12 cellular contexts compared by ENCODE assay signal in genomic region chr2:26740890-26741302, GRCh38.
DNase-seq lines count a peak whose midpoint lies in the region; ATAC-seq lines count a peak whose summit lies in the region.
"Had no signal": no experiment of that assay in that cellular context is flagged by ENCODE, and none has a peak within 500 bp of the region (broad histone marks: within the 10 kb centered on the region; RNA-seq: fewer than 3 reads in every experiment).

No MANE protein-coding gene starts in this region.

- no peaks in the 10 kb centered on the region for H3K36me3 Mint-ChIP-seq in effector memory CD8-positive, alpha-beta T cell (ENCODE audit: insufficient read depth)
- H3K36me3 Mint-ChIP-seq in stimulated activated memory B cell treated with anti-CD40 and anti-IgM and Interleukin-4, amounts not matched to agents 10 μg/mL and 1 μg/mL and 100 μg/mL, for 72 hours: no peaks in the 10 kb centered on the region
- H3K36me3 Mint-ChIP-seq: CD14-positive monocyte had no signal

- no peaks in the 10 kb centered on the region for H3K9me3 Mint-ChIP-seq in effector memory CD8-positive, alpha-beta T cell
- no peaks in the 10 kb centered on the region for H3K9me3 Mint-ChIP-seq in stimulated activated memory B cell treated with anti-CD40 and anti-IgM and Interleukin-4, amounts not matched to agents 10 μg/mL and 1 μg/mL and 100 μg/mL, for 72 hours
- H3K9me3 Mint-ChIP-seq: activated T-helper 1 cell treated with anti-CD3 and anti-CD28 coated beads, Interleukin-12 subunit alpha, Interleukin-12 subunit beta, Interleukin-2, Interleukin-4 antibody, amounts not matched to agents 30 ng/mL and 10 ng/mL and 1 ng/mL, durations not matched to agents 14 hours and 24 hours and 36 hours had no signal

- H3K4me3 Mint-ChIP-seq in effector memory CD8-positive, alpha-beta T cell: peak overlapping the region in 1 of 2 donors; percentile 39
- H3K4me3 Mint-ChIP-seq in stimulated activated memory B cell treated with anti-CD40 and anti-IgM and Interleukin-4, amounts not matched to agents 10 μg/mL and 1 μg/mL and 100 μg/mL, for 72 hours: no peak overlapping the region
- H3K4me3 Mint-ChIP-seq: activated T-helper 1 cell treated with anti-CD3 and anti-CD28 coated beads, Interleukin-12 subunit alpha, Interleukin-12 subunit beta, Interleukin-2, Interleukin-4 antibody, amounts not matched to agents 30 ng/mL and 10 ng/mL and 1 ng/mL, durations not matched to agents 14 hours and 24 hours and 36 hours had no signal

- peak; percentile 7 for DNase-seq in activated gamma-delta T cell treated with anti-CD3 and anti-CD28 coated beads, Interleukin-2, amount 50 U/mL, for 16 hours (ENCODE audit: low read depth)
- no peak for DNase-seq in activated gamma-delta T cell (lab: John Stamatoyannopoulos, UW)
- peak; percentile 64 for DNase-seq in NCI-H1694 treated with DMSO at 0.1 percent for 48 hours (lab: John Stamatoyannopoulos, UW)
- peak in 1 of 3 experiments; percentile 18 for DNase-seq in effector memory CD8-positive, alpha-beta T cell
- no peak for DNase-seq in NCI-H146 (lab: John Stamatoyannopoulos, UW)
- DNase-seq in NOMO-1 treated with DMSO at 0.1 percent for 48 hours (lab: John Stamatoyannopoulos, UW; ENCODE audit: unreplicated experiment): no peak
- DNase-seq: dermis blood vessel endothelial cell, right cardiac atrium had no signal

- H3K27ac Mint-ChIP-seq in effector memory CD8-positive, alpha-beta T cell: peak overlapping the region in 1 of 2 donors; percentile 79
- H3K27ac Mint-ChIP-seq in stimulated activated memory B cell treated with anti-CD40 and anti-IgM and Interleukin-4, amounts not matched to agents 10 μg/mL and 1 μg/mL and 100 μg/mL, for 72 hours: peak overlapping the region; percentile 6
- H3K27ac Mint-ChIP-seq: activated T-helper 1 cell treated with anti-CD3 and anti-CD28 coated beads, Interleukin-12 subunit alpha, Interleukin-12 subunit beta, Interleukin-2, Interleukin-4 antibody, amounts not matched to agents 30 ng/mL and 10 ng/mL and 1 ng/mL, durations not matched to agents 14 hours and 24 hours and 36 hours; CD14-positive monocyte had no signal

- peaks cover 8 to 9% of the 10 kb centered on the region in 2 donors for H3K4me1 Mint-ChIP-seq in effector memory CD8-positive, alpha-beta T cell (ENCODE audit: low read depth in 2 of 2)
- H3K4me1 Mint-ChIP-seq in stimulated activated memory B cell treated with anti-CD40 and anti-IgM and Interleukin-4, amounts not matched to agents 10 μg/mL and 1 μg/mL and 100 μg/mL, for 72 hours: peaks cover 10% of the 10 kb centered on the region
- H3K4me1 Mint-ChIP-seq: CD14-positive monocyte had no signal

- H3K27me3 Mint-ChIP-seq in effector memory CD8-positive, alpha-beta T cell: peaks cover 15 to 16% of the 10 kb centered on the region in 2 donors
- H3K27me3 Mint-ChIP-seq in stimulated activated memory B cell treated with anti-CD40 and anti-IgM and Interleukin-4, amounts not matched to agents 10 μg/mL and 1 μg/mL and 100 μg/mL, for 72 hours: peaks cover 27% of the 10 kb centered on the region

- peak; percentile 82 for ATAC-seq in effector memory CD8-positive, alpha-beta T cell (replicated peaks)
- ATAC-seq in stimulated activated memory B cell treated with anti-CD40 and anti-IgM and Interleukin-4, amounts not matched to agents 10 μg/mL and 1 μg/mL and 100 μg/mL, for 72 hours: peak; percentile 68
- ATAC-seq in GM18511 (IDR thresholded peaks at IDR 0.05; ENCODE audit: unreplicated experiment): no peak
- ATAC-seq: right cardiac atrium had no signal

Comparison
In these comparisons a context has a peak if more than half of its experiments do, and no peak if none do; other contexts are left out.
1. DNase-seq: peak in activated gamma-delta T cell treated with anti-CD3 and anti-CD28 coated beads, Interleukin-2, amount 50 U/mL, for 16 hours (single experiment) and NCI-H1694 treated with DMSO at 0.1 percent for 48 hours (single experiment); none in activated gamma-delta T cell (single experiment), NCI-H146 (single experiment) and NOMO-1 treated with DMSO at 0.1 percent for 48 hours (single experiment).